In genomic region chr7:128448751-128449300, GRCh38 we compare ENCODE assay signal across 21 cellular contexts. TPM values are rescaled to one million over a fixed set of nuclear protein-coding genes. Genes with fewer than 3 reads are reported as not detected.
A peak's percentile ranks its signal among the peaks of the same experiment; 100 is the strongest.
DNase-seq lines count a peak whose midpoint lies in the region; ATAC-seq lines count a peak whose summit lies in the region.
"Had no signal": no experiment of that assay in that cellular context is flagged by ENCODE, and none has a peak within 500 bp of the region (broad histone marks: within the 10 kb centered on the region; RNA-seq: fewer than 3 reads in every experiment).

No MANE protein-coding gene starts in this region.

- no peak overlapping the region for H3K4me3 Mint-ChIP-seq in activated T-helper 2 cell treated with anti-CD3 and anti-CD28 coated beads, Interferon-gamma antibody, Interleukin-2, Interleukin-4, amounts not matched to agents 10 μg/mL and 5 μg/mL and 100 μg/mL, durations not matched to agents 14 hours and 24 hours and 36 hours (ENCODE audit: low read depth)
- H3K4me3 Mint-ChIP-seq in stimulated activated naive B cell treated with anti-CD40 and anti-IgM and Interleukin-4, amounts not matched to agents 10 μg/mL and 1 μg/mL and 100 μg/mL, for 72 hours: no peak overlapping the region
- H3K4me3 Mint-ChIP-seq: CD14-positive monocyte, HFFc6 had no signal

- ATAC-seq in stimulated activated naive B cell treated with anti-CD40 and anti-IgM and Interleukin-4, amounts not matched to agents 10 μg/mL and 1 μg/mL and 100 μg/mL, for 72 hours (replicated peaks): no peak
- ATAC-seq in HG03175 (IDR thresholded peaks at IDR 0.05; ENCODE audit: unreplicated experiment): no peak
- ATAC-seq: HepG2, SK-N-SH treated with all-trans-retinoic acid at 6 μM for 48 hours had no signal

- H3K4me1 Mint-ChIP-seq in activated T-helper 2 cell treated with anti-CD3 and anti-CD28 coated beads, Interferon-gamma antibody, Interleukin-2, Interleukin-4, amounts not matched to agents 10 μg/mL and 5 μg/mL and 100 μg/mL, durations not matched to agents 14 hours and 24 hours and 36 hours (ENCODE audit: low read depth): peaks cover 50% of the 10 kb centered on the region
- H3K4me1 Mint-ChIP-seq in stimulated activated naive B cell treated with anti-CD40 and anti-IgM and Interleukin-4, amounts not matched to agents 10 μg/mL and 1 μg/mL and 100 μg/mL, for 72 hours: peaks cover 33 to 48% of the 10 kb centered on the region in 2 donors

- no peaks in the 10 kb centered on the region for H3K36me3 Mint-ChIP-seq in activated T-helper 2 cell treated with anti-CD3 and anti-CD28 coated beads, Interferon-gamma antibody, Interleukin-2, Interleukin-4, amounts not matched to agents 10 μg/mL and 5 μg/mL and 100 μg/mL, durations not matched to agents 14 hours and 24 hours and 36 hours (ENCODE audit: low read depth)
- no peaks in the 10 kb centered on the region for H3K36me3 Mint-ChIP-seq in stimulated activated naive B cell treated with anti-CD40 and anti-IgM and Interleukin-4, amounts not matched to agents 10 μg/mL and 1 μg/mL and 100 μg/mL, for 72 hours
- H3K36me3 Mint-ChIP-seq: CD14-positive monocyte had no signal

- H3K27me3 Mint-ChIP-seq in activated T-helper 2 cell treated with anti-CD3 and anti-CD28 coated beads, Interferon-gamma antibody, Interleukin-2, Interleukin-4, amounts not matched to agents 10 μg/mL and 5 μg/mL and 100 μg/mL, durations not matched to agents 14 hours and 24 hours and 36 hours (ENCODE audit: low read depth): no peaks in the 10 kb centered on the region
- no peaks in the 10 kb centered on the region for H3K27me3 Mint-ChIP-seq in stimulated activated naive B cell treated with anti-CD40 and anti-IgM and Interleukin-4, amounts not matched to agents 10 μg/mL and 1 μg/mL and 100 μg/mL, for 72 hours

- intact Hi-C loops in activated T-helper 2 cell treated with anti-CD3 and anti-CD28 coated beads, Interferon-gamma antibody, Interleukin-2, Interleukin-4, amounts not matched to agents 10 μg/mL and 5 μg/mL and 100 μg/mL, durations not matched to agents 14 hours and 24 hours and 36 hours (cut with micrococcal nuclease): no loop called here

- peak; percentile 29 for DNase-seq in CD1c-positive myeloid dendritic cell (ENCODE audit: extremely low spot score)
- peak; percentile 5 for DNase-seq in MV-4-11 (lab: John Stamatoyannopoulos, UW)
- DNase-seq in activated T-helper 2 cell treated with anti-CD3 and anti-CD28 coated beads, Interferon-gamma antibody, Interleukin-2, Interleukin-4, amounts not matched to agents 10 μg/mL and 5 μg/mL and 100 μg/mL, durations not matched to agents 14 hours and 24 hours and 36 hours (ENCODE audit: low spot score): no peak
- no peak for DNase-seq in stimulated activated naive B cell treated with anti-CD40 and anti-IgM and Interleukin-4, amounts not matched to agents 10 μg/mL and 1 μg/mL and 100 μg/mL, for 72 hours
- DNase-seq in superior temporal gyrus (ENCODE audit: extremely low spot score): no peak
- no peak for DNase-seq in NCI-H446 (lab: John Stamatoyannopoulos, UW)
- DNase-seq: AML-193, DMS79 treated with DMSO at 0.1 percent for 48 hours, H7, HFFc6, NCI-H1105, NCI-H1694, NCI-H2081 treated with DMSO at 0.1 percent for 48 hours, NCI-H510A, NCI-H748 treated with DMSO at 0.1 percent for 48 hours, OCI-M1, SIG-M5 had no signal

- no peaks in the 10 kb centered on the region for H3K9me3 Mint-ChIP-seq in activated T-helper 2 cell treated with anti-CD3 and anti-CD28 coated beads, Interferon-gamma antibody, Interleukin-2, Interleukin-4, amounts not matched to agents 10 μg/mL and 5 μg/mL and 100 μg/mL, durations not matched to agents 14 hours and 24 hours and 36 hours
- no peaks in the 10 kb centered on the region for H3K9me3 Mint-ChIP-seq in stimulated activated naive B cell treated with anti-CD40 and anti-IgM and Interleukin-4, amounts not matched to agents 10 μg/mL and 1 μg/mL and 100 μg/mL, for 72 hours
- H3K9me3 Mint-ChIP-seq: CD14-positive monocyte, HFFc6 had no signal

- peak overlapping the region; percentile 84 for H3K27ac Mint-ChIP-seq in activated T-helper 2 cell treated with anti-CD3 and anti-CD28 coated beads, Interferon-gamma antibody, Interleukin-2, Interleukin-4, amounts not matched to agents 10 μg/mL and 5 μg/mL and 100 μg/mL, durations not matched to agents 14 hours and 24 hours and 36 hours
- peak overlapping the region; percentile 59 for H3K27ac Mint-ChIP-seq in stimulated activated naive B cell treated with anti-CD40 and anti-IgM and Interleukin-4, amounts not matched to agents 10 μg/mL and 1 μg/mL and 100 μg/mL, for 72 hours
- H3K27ac Mint-ChIP-seq: HFFc6 had no signal

RNA-seq across cellular contexts. Expression of gene HILPDA, which starts 6.9 kb away (rescaled TPM):
- total RNA-seq in activated T-helper 2 cell treated with anti-CD3 and anti-CD28 coated beads, Interferon-gamma antibody, Interleukin-2, Interleukin-4, amounts not matched to agents 10 μg/mL and 5 μg/mL and 100 μg/mL, durations not matched to agents 14 hours and 24 hours and 36 hours: 406 and 416 TPM in 2 replicates

RNA-seq across cellular contexts. Expression of gene METTL2B, which starts 27.7 kb away (rescaled TPM):
- total RNA-seq in activated T-helper 2 cell treated with anti-CD3 and anti-CD28 coated beads, Interferon-gamma antibody, Interleukin-2, Interleukin-4, amounts not matched to agents 10 μg/mL and 5 μg/mL and 100 μg/mL, durations not matched to agents 14 hours and 24 hours and 36 hours: 46.9 and 52.4 TPM in 2 replicates

RNA-seq across cellular contexts. Expression of gene IMPDH1, which starts 39.0 kb away (rescaled TPM):
- 108 and 112 TPM in 2 replicates for total RNA-seq in activated T-helper 2 cell treated with anti-CD3 and anti-CD28 coated beads, Interferon-gamma antibody, Interleukin-2, Interleukin-4, amounts not matched to agents 10 μg/mL and 5 μg/mL and 100 μg/mL, durations not matched to agents 14 hours and 24 hours and 36 hours

Comparison
In these comparisons a context has a peak if more than half of its experiments do, and no peak if none do; other contexts are left out.
1. DNase-seq: peak in CD1c-positive myeloid dendritic cell (single experiment) and MV-4-11 (single experiment); none in activated T-helper 2 cell treated with anti-CD3 and anti-CD28 coated beads, Interferon-gamma antibody, Interleukin-2, Interleukin-4, amounts not matched to agents 10 μg/mL and 5 μg/mL and 100 μg/mL, durations not matched to agents 14 hours and 24 hours and 36 hours (single experiment), stimulated activated naive B cell treated with anti-CD40 and anti-IgM and Interleukin-4, amounts not matched to agents 10 μg/mL and 1 μg/mL and 100 μg/mL, for 72 hours (single experiment), superior temporal gyrus (single experiment) and NCI-H446 (0 of 2).